Comparison of ENCODE assay signal across 8 cellular contexts in genomic region chr6:71190809-71191208, GRCh38.
A peak's percentile ranks its signal among the peaks of the same experiment; 100 is the strongest.
DNase-seq lines count a peak whose midpoint lies in the region; TF ChIP-seq lines count a peak whose summit lies in the region.

No MANE protein-coding gene starts in this region.

- WGBS in neuronal stem cell (ENCODE audit: extremely low coverage in 2 of 2, insufficient read length in 2 of 2, insufficient replicate concordance in 1 of 2), 2 donors, result no CpG with 5 or more reads among the region's 3 CpGs

- H3K4me1 Mint-ChIP-seq in immature natural killer cell, result no peaks in the 10 kb centered on the region

- peak; percentile 54 for TF ChIP-seq RAD21 in Ishikawa (IDR thresholded peaks at IDR 0.05; ENCODE audit: low read depth)

- TF ChIP-seq EP300 in Ishikawa (IDR thresholded peaks at IDR 0.05; ENCODE audit: borderline replicate concordance), result no peak

- H3K4me1 ChIP-seq in neuronal stem cell (ENCODE audit: control insufficient read depth in 2 of 2, insufficient read depth in 1 of 2, low read depth in 1 of 2, low read length in 2 of 2), result no peaks in the 10 kb centered on the region

- H3K9ac ChIP-seq in SU-DHL-6 (ENCODE audit: low read length), result no peak overlapping the region
- no peak overlapping the region for H3K9ac ChIP-seq in neuronal stem cell (ENCODE audit: low read depth, low read length, poor library complexity)

- no peak overlapping the region for H3K27ac Mint-ChIP-seq in immature natural killer cell

- H3K4me3 Mint-ChIP-seq in immature natural killer cell, result no peak overlapping the region

- TF ChIP-seq CTCF in AG09319 (IDR thresholded peaks at IDR 0.05; ENCODE audit: low read depth, low read length) (peak; percentile 27), SU-DHL-6 (IDR thresholded peaks at IDR 0.05; ENCODE audit: insufficient read depth, low read length, poor library complexity, severe bottlenecking) (peak; percentile 20), coronary artery (IDR thresholded peaks at IDR 0.05) (no peak)

- no peak overlapping the region for H3K14ac ChIP-seq in neuronal stem cell (ENCODE audit: low read length)

- no peaks in the 10 kb centered on the region for H3K9me3 Mint-ChIP-seq in immature natural killer cell

- H3K18ac ChIP-seq in neuronal stem cell (ENCODE audit: low read length), result no peak overlapping the region

- no peaks in the 10 kb centered on the region for H3F3A ChIP-seq in SU-DHL-6 (ENCODE audit: insufficient read depth)

- DNase-seq in AG09319 (ENCODE audit: extremely low read depth, low read depth) (no peak), immature natural killer cell (peak in 2 of 3 donors; percentile 10), coronary artery (ENCODE audit: low spot score) (no peak), neuronal stem cell (ENCODE audit: low spot score) (no peak), SHP77 treated with DMSO at 0.1 percent for 48 hours (lab: John Stamatoyannopoulos, UW) (no peak)
- no peak for DNase-seq in activated T-cell treated with anti-CD3 and anti-CD28 coated beads, Interleukin-2, amount 50 U/mL, for 48 hours

- no peaks in the 10 kb centered on the region for H3K79me1 ChIP-seq in neuronal stem cell (ENCODE audit: low read depth, low read length)

- H3K36me3 ChIP-seq in SU-DHL-6 (ENCODE audit: low read length) (no peaks in the 10 kb centered on the region), neuronal stem cell (replicated peaks in 1 of 2; ENCODE audit: control insufficient read depth in 2 of 2, insufficient read depth in 2 of 2, low read length in 2 of 2) (no peaks in the 10 kb centered on the region)

- no peak overlapping the region for H2BK15ac ChIP-seq in neuronal stem cell (ENCODE audit: low read length)

- H3K79me2 ChIP-seq in SU-DHL-6 (ENCODE audit: insufficient read depth, low read length), result no peaks in the 10 kb centered on the region

- no peaks in the 10 kb centered on the region for H4K20me1 ChIP-seq in SU-DHL-6 (ENCODE audit: low read depth, low read length)

- no peak overlapping the region for H2BK5ac ChIP-seq in neuronal stem cell (ENCODE audit: low read length)

- H2AK5ac ChIP-seq in neuronal stem cell (ENCODE audit: low read depth, low read length), result no peak overlapping the region

- H4K8ac ChIP-seq in neuronal stem cell (ENCODE audit: low read depth, low read length), result no peak overlapping the region

- H3K9me2 ChIP-seq in SU-DHL-6 (replicated peaks; ENCODE audit: insufficient read depth, low read length), result no peaks in the 10 kb centered on the region

- no peak overlapping the region for H3K4me2 ChIP-seq in SU-DHL-6 (ENCODE audit: low read depth, low read length, poor library complexity, severe bottlenecking)
- H3K4me2 ChIP-seq in neuronal stem cell (ENCODE audit: insufficient read depth, low read length, poor library complexity, severe bottlenecking), result no peak overlapping the region

- no peak overlapping the region for H3K23ac ChIP-seq in neuronal stem cell (ENCODE audit: low read depth, low read length, poor library complexity)

- H3K27me3 ChIP-seq in SU-DHL-6 (ENCODE audit: low read length) (no peaks in the 10 kb centered on the region), neuronal stem cell (ENCODE audit: control insufficient read depth in 3 of 3, insufficient read depth in 3 of 3, low read depth in 1 of 3, low read length in 3 of 3) (no peaks in the 10 kb centered on the region)

- no peak overlapping the region for H2BK120ac ChIP-seq in neuronal stem cell (ENCODE audit: low read depth, low read length)

- H3K27ac ChIP-seq in SU-DHL-6 (ENCODE audit: low read depth, low read length), result no peak overlapping the region
- H3K27ac ChIP-seq in coronary artery, result no peak overlapping the region
- no peak overlapping the region for H3K27ac ChIP-seq in neuronal stem cell (replicated peaks; ENCODE audit: low read length)

- no peak overlapping the region for H2BK12ac ChIP-seq in neuronal stem cell (ENCODE audit: low read length)

- no peak overlapping the region for H3K4ac ChIP-seq in neuronal stem cell (ENCODE audit: low read length)

- H3K4me3 ChIP-seq in SU-DHL-6 (ENCODE audit: insufficient read depth, low read length, poor library complexity, severe bottlenecking), result no peak overlapping the region
- H3K4me3 ChIP-seq in coronary artery, result no peak overlapping the region
- no peak overlapping the region for H3K4me3 ChIP-seq in neuronal stem cell (ENCODE audit: low read length in 2 of 2)

- no peaks in the 10 kb centered on the region for H3K9me3 ChIP-seq in SU-DHL-6 (ENCODE audit: insufficient read depth, low read length)
- H3K9me3 ChIP-seq in neuronal stem cell (replicated peaks in 1 of 2; ENCODE audit: control insufficient read depth in 2 of 2, insufficient read depth in 1 of 2, low read depth in 1 of 2, low read length in 2 of 2), result no peaks in the 10 kb centered on the region

- peaks cover 0 to 2% (median 0%) of the 10 kb centered on the region in 3 donors for H3K27me3 Mint-ChIP-seq in immature natural killer cell (ENCODE audit: low read depth in 3 of 3)

- no peak overlapping the region for H4K91ac ChIP-seq in neuronal stem cell (ENCODE audit: low read depth, low read length, poor library complexity)

- H3K36me3 Mint-ChIP-seq in immature natural killer cell, result no peaks in the 10 kb centered on the region

- H2AFZ ChIP-seq in SU-DHL-6 (ENCODE audit: low read depth, low read length, severe bottlenecking) (no peak overlapping the region), neuronal stem cell (ENCODE audit: low read length) (no peak overlapping the region)

TF ChIP-seq in Ishikawa, 13 proteins besides CTCF, POLR2A, EP300 and RAD21:
- no peak for TF ChIP-seq CREB1 (IDR thresholded peaks at IDR 0.05; ENCODE audit: low read depth)
- no peak for TF ChIP-seq TEAD4 (IDR thresholded peaks at IDR 0.05)
- no peak for TF ChIP-seq CEBPB (IDR thresholded peaks at IDR 0.05)
- no peak for TF ChIP-seq FOXM1 (IDR thresholded peaks at IDR 0.05; ENCODE audit: borderline replicate concordance, low read depth)
- TF ChIP-seq TCF12 (IDR thresholded peaks at IDR 0.05; ENCODE audit: low read depth), result no peak
- TF ChIP-seq NFIC (IDR thresholded peaks at IDR 0.05), result no peak
- no peak for TF ChIP-seq TAF1 (IDR thresholded peaks at IDR 0.05; ENCODE audit: low read depth)
- TF ChIP-seq YY1 (IDR thresholded peaks at IDR 0.05; ENCODE audit: low read depth), result no peak
- TF ChIP-seq EGR1 (IDR thresholded peaks at IDR 0.05), result no peak
- TF ChIP-seq USF1 (IDR thresholded peaks at IDR 0.05), result no peak
- TF ChIP-seq ZBTB7A (IDR thresholded peaks at IDR 0.05; ENCODE audit: low read depth), result no peak
- TF ChIP-seq MAX (IDR thresholded peaks at IDR 0.05), result no peak
- no peak for TF ChIP-seq REST (IDR thresholded peaks at IDR 0.05; ENCODE audit: low read depth)

Comparison
In these comparisons a context has a peak if more than half of its experiments do, and no peak if none do; other contexts are left out.
1. DNase-seq: peak in immature natural killer cell (2 of 3); none in AG09319 (single experiment), coronary artery (single experiment), activated T-cell treated with anti-CD3 and anti-CD28 coated beads, Interleukin-2, amount 50 U/mL, for 48 hours (0 of 2), neuronal stem cell (single experiment) and SHP77 treated with DMSO at 0.1 percent for 48 hours (single experiment).